2 cellular contexts compared by ENCODE assay signal in genomic region chr2:216871333-216871934, GRCh38.
TF ChIP-seq lines count a peak whose summit lies in the region.

No MANE protein-coding gene starts in this region.

TF ChIP-seq in WTC11, 78 proteins besides CTCF, POLR2A, EP300 and RAD21:
- TF ChIP-seq GABPB1 (CRISPR knock-in tag; IDR thresholded peaks at IDR 0.05) (peak; percentile 63; the same call in 1 of the 2 replicates), E2F5 (CRISPR knock-in tag; IDR thresholded peaks at IDR 0.05) (no peak)

TF ChIP-seq in HepG2, 621 proteins besides CTCF, POLR2A, EP300 and RAD21 (continued from another document and continues in another):
- TF ChIP-seq MLXIP (CRISPR knock-in tag; IDR thresholded peaks at IDR 0.05; ENCODE audit: borderline replicate concordance) = no peak
- no peak for TF ChIP-seq ZSCAN12 (CRISPR knock-in tag; IDR thresholded peaks at IDR 0.05)
- no peak for TF ChIP-seq CBFB (CRISPR knock-in tag; IDR thresholded peaks at IDR 0.05)
- TF ChIP-seq AKNA (CRISPR knock-in tag; IDR thresholded peaks at IDR 0.05; ENCODE audit: borderline replicate concordance) = 0 out of 2 replicates have a peak, but pooled peaks have one; percentile 25
- no peak for TF ChIP-seq NCOA5 (CRISPR knock-in tag; IDR thresholded peaks at IDR 0.05)
- peak; percentile 73 for TF ChIP-seq NFKBIZ (CRISPR knock-in tag; IDR thresholded peaks at IDR 0.05)
- TF ChIP-seq HNF4G (IDR thresholded peaks at IDR 0.05; ENCODE audit: borderline replicate concordance, low read depth, low read length) = peak; percentile 95
- peak; percentile 50; the same call in 1 of the 2 replicates for TF ChIP-seq HNF4G (CRISPR knock-in tag; IDR thresholded peaks at IDR 0.05; ENCODE audit: borderline replicate concordance, low read depth)
- TF ChIP-seq SKIL (CRISPR knock-in tag; IDR thresholded peaks at IDR 0.05; ENCODE audit: borderline replicate concordance) = no peak
- no peak; the same call in 1 of the 2 replicates for TF ChIP-seq JUNB (CRISPR knock-in tag; IDR thresholded peaks at IDR 0.05; ENCODE audit: borderline replicate concordance)
- TF ChIP-seq KDM5B (CRISPR knock-in tag; IDR thresholded peaks at IDR 0.05; ENCODE audit: borderline replicate concordance) = no peak
- TF ChIP-seq ARHGAP35 (CRISPR knock-in tag; IDR thresholded peaks at IDR 0.05; ENCODE audit: borderline replicate concordance) = no peak
- no peak for TF ChIP-seq HCFC1 (IDR thresholded peaks at IDR 0.05; ENCODE audit: low read depth, low read length)
- TF ChIP-seq ATF4 (CRISPR knock-in tag; IDR thresholded peaks at IDR 0.05) = peak in 1 of 2 experiments; percentile 75; a peak in 2 of 4 replicates
- peak; percentile 50; the same call in 1 of the 2 replicates for TF ChIP-seq ZNF766 (CRISPR knock-in tag; IDR thresholded peaks at IDR 0.05; ENCODE audit: borderline replicate concordance)
- TF ChIP-seq HOMEZ (CRISPR knock-in tag; IDR thresholded peaks at IDR 0.05; ENCODE audit: low read depth) = peak; percentile 90
- no peak for TF ChIP-seq FLYWCH1 (CRISPR knock-in tag; IDR thresholded peaks at IDR 0.05)
- no peak for TF ChIP-seq ZNF850 (CRISPR knock-in tag; conservative IDR thresholded peaks at IDR 0.05)
- TF ChIP-seq ZSCAN5A (CRISPR knock-in tag; IDR thresholded peaks at IDR 0.05; ENCODE audit: borderline replicate concordance) = no peak
- TF ChIP-seq SALL1 (CRISPR knock-in tag; IDR thresholded peaks at IDR 0.05) = peak; percentile 80; the same call in 1 of the 2 replicates
- no peak for TF ChIP-seq ZNF296 (CRISPR knock-in tag; conservative IDR thresholded peaks at IDR 0.05)
- TF ChIP-seq NR2F2 (IDR thresholded peaks at IDR 0.05; ENCODE audit: borderline replicate concordance, low read depth) = no peak
- no peak for TF ChIP-seq MYPOP (CRISPR knock-in tag; IDR thresholded peaks at IDR 0.05)
- TF ChIP-seq PBX2 (CRISPR knock-in tag; IDR thresholded peaks at IDR 0.05) = peak; percentile 71
- TF ChIP-seq RELA (CRISPR knock-in tag; IDR thresholded peaks at IDR 0.05) = no peak
- TF ChIP-seq MEIS2 (CRISPR knock-in tag; IDR thresholded peaks at IDR 0.05) = 0 out of 2 replicates have a peak, but pooled peaks have one; percentile 60
- TF ChIP-seq AGO2 (optimal IDR thresholded peaks at IDR 0.05; ENCODE audit: low read depth, low read length) = no peak
- TF ChIP-seq ZNF451 (CRISPR knock-in tag; IDR thresholded peaks at IDR 0.05) = 0 out of 2 replicates have a peak, but pooled peaks have one; percentile 18
- TF ChIP-seq ZFY (CRISPR knock-in tag; IDR thresholded peaks at IDR 0.05) = peak; percentile 80
- peak; percentile 59; the same call in 1 of the 2 replicates for TF ChIP-seq ETV5 (CRISPR knock-in tag; IDR thresholded peaks at IDR 0.05; ENCODE audit: borderline replicate concordance)
- TF ChIP-seq KDM5A (IDR thresholded peaks at IDR 0.05; ENCODE audit: borderline replicate concordance, low read length) = no peak
- TF ChIP-seq KMT2A (CRISPR knock-in tag; IDR thresholded peaks at IDR 0.05) = no peak
- no peak for TF ChIP-seq NFYC (CRISPR knock-in tag; IDR thresholded peaks at IDR 0.05)
- TF ChIP-seq POGK (CRISPR knock-in tag; conservative IDR thresholded peaks at IDR 0.05) = 0 out of 2 replicates have a peak, but pooled peaks have one; percentile 28
- TF ChIP-seq ZNF468 (CRISPR knock-in tag; IDR thresholded peaks at IDR 0.05) = no peak
- no peak for TF ChIP-seq STAT6 (CRISPR knock-in tag; IDR thresholded peaks at IDR 0.05; ENCODE audit: borderline replicate concordance)
- peak; percentile 86 for TF ChIP-seq CEBPG (CRISPR knock-in tag; IDR thresholded peaks at IDR 0.05)
- no peak for TF ChIP-seq MBNL3 (CRISPR knock-in tag; conservative IDR thresholded peaks at IDR 0.05)
